ENCODE assay signal across 28 cellular contexts in the genomic region with DNA sequence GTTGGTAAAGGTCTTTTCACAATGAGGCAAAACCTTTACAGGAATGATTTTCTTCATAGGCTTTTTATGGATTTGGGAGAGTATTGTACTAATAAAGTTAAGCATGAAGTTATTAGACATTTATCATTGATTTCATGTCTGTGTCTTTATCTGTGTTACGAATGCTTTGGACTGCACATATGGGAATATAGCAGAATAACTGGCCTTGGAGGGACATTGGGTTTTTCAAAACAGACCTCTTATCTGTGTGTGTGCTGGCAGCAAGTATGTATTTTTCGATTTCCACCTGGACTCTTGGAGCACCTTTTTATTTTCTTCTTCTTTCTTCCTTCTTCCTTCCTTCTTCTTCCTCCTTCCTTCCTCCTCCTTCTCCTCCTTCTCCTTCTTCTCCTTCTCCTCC.
"Had no signal": no experiment of that assay in that cellular context is flagged by ENCODE, and none has a peak within 500 bp of the region (broad histone marks: within the 10 kb centered on the region; RNA-seq: fewer than 3 reads in every experiment).

No MANE protein-coding gene starts in this region.

- H3K36me3 ChIP-seq: ascending aorta, breast epithelium, cardiac muscle cell had no signal

- ATAC-seq: activated CD4-positive, alpha-beta T cell treated with anti-CD3 and anti-CD28 coated beads for 36 hours; activated CD8-positive, alpha-beta memory T cell treated with anti-CD3 and anti-CD28 coated beads, Interleukin-2, amount 10 ng/mL, durations not matched to agents 7 days and 5 days; activated CD8-positive, alpha-beta T cell treated with anti-CD3 and anti-CD28 coated beads, Interleukin-2, amount 10 ng/mL, durations not matched to agents 7 days and 5 days; activated naive CD4-positive, alpha-beta T cell treated with anti-CD3 and anti-CD28 coated beads, Interleukin-2, amount 50 U/mL, for 72 hours; esophagus mucosa; T-helper 17 cell had no signal

- H3K27me3 ChIP-seq: ascending aorta, breast epithelium, cardiac muscle cell, dorsolateral prefrontal cortex had no signal

- H3K9me3 ChIP-seq: ascending aorta, breast epithelium had no signal

- H3K27ac ChIP-seq: ascending aorta, breast epithelium, cardiac muscle cell, coronary artery had no signal

- H3K4me3 ChIP-seq: ascending aorta, breast epithelium, cardiac muscle cell, coronary artery, dorsolateral prefrontal cortex had no signal

- H3K4me1 ChIP-seq: ascending aorta, breast epithelium had no signal

- DNase-seq: activated CD4-positive, alpha-beta memory T cell treated with anti-CD3 and anti-CD28 coated beads for 36 hours; activated CD4-positive, alpha-beta T cell treated with anti-CD3 and anti-CD28 coated beads for 36 hours; activated CD4-positive, alpha-beta T cell treated with anti-CD3 and anti-CD28 coated beads, Interleukin-2, amount 10 ng/mL, durations not matched to agents 24 days and 14 days; activated CD4-positive, CD25-positive, alpha-beta regulatory T cell; activated CD4-positive, CD25-positive, alpha-beta regulatory T cell treated with anti-CD3 and anti-CD28 coated beads, Interleukin-2, amount 50 U/mL, for 72 hours; activated CD8-positive, alpha-beta memory T cell treated with anti-CD3 and anti-CD28 coated beads, Interleukin-2, amount 10 ng/mL, durations not matched to agents 7 days and 5 days; activated CD8-positive, alpha-beta memory T cell treated with anti-CD3 and anti-CD28 coated beads, Interleukin-2, amount 50 U/mL, for 4 hours; activated CD8-positive, alpha-beta T cell treated with anti-CD3 and anti-CD28 coated beads, Interleukin-2, amount 10 ng/mL, durations not matched to agents 7 days and 5 days; activated effector memory CD4-positive, alpha-beta T cell treated with anti-CD3 and anti-CD28 coated beads, Interleukin-2, amount 50 U/mL, for 16 hours; activated naive CD4-positive, alpha-beta T cell; activated naive CD4-positive, alpha-beta T cell treated with anti-CD3 and anti-CD28 coated beads, Interleukin-2, amount 10 ng/mL, durations not matched to agents 7 days and 5 days; activated naive CD8-positive, alpha-beta T cell treated with anti-CD3 and anti-CD28 coated beads, Interleukin-2, amount 10 ng/mL, durations not matched to agents 7 days and 5 days; activated T-cell treated with anti-CD3 and anti-CD28 coated beads, Interleukin-2, amount 50 U/mL, for 1 hour; activated T-cell treated with anti-CD3 and anti-CD28 coated beads, Interleukin-2, amount 50 U/mL, for 48 hours; central memory CD4-positive, alpha-beta T cell; dorsolateral prefrontal cortex; effector memory CD4-positive, alpha-beta T cell; endodermal cell; foreskin fibroblast; head of caudate nucleus; T-helper 17 cell; T1000 had no signal
